23 cellular contexts compared by ENCODE assay signal in genomic region chr1:55696891-55697290, GRCh38.
A peak's percentile ranks its signal among the peaks of the same experiment; 100 is the strongest.
DNase-seq lines count a peak whose midpoint lies in the region; ATAC-seq, FAIRE-seq and TF ChIP-seq lines count a peak whose summit lies in the region.
"Had no signal": no experiment of that assay in that cellular context is flagged by ENCODE, and none has a peak within 500 bp of the region (broad histone marks: within the 10 kb centered on the region; RNA-seq: fewer than 3 reads in every experiment).

No MANE protein-coding gene starts in this region.

- H3K27ac ChIP-seq in cardiac muscle cell (peak overlapping the region; percentile 7), heart right ventricle (peak overlapping the region in 5 of 10 donors; percentile 10 to 49 (median 45)), endothelial cell of umbilical vein (ENCODE audit: insufficient read depth, low read depth, low read length) (no peak overlapping the region), psoas muscle (peak overlapping the region; percentile 76), urinary bladder (ENCODE audit: low read depth) (peak overlapping the region; percentile 33)
- H3K27ac ChIP-seq: HL-60, WERI-Rb-1 had no signal

- peak overlapping the region; percentile 23 for H2AFZ ChIP-seq in endothelial cell of umbilical vein (ENCODE audit: low read depth, low read length)

- ATAC-seq in heart right ventricle = no peak
- ATAC-seq in psoas muscle = no peak
- no peak for ATAC-seq in GM19463 (IDR thresholded peaks at IDR 0.05; ENCODE audit: unreplicated experiment)
- ATAC-seq: stimulated activated naive CD8-positive, alpha-beta T cell treated with anti-CD3 and anti-CD28 coated beads, Interleukin-15, amount 100 ng/mL, for 72 hours had no signal

- no peaks in the 10 kb centered on the region for H3K79me2 ChIP-seq in endothelial cell of umbilical vein (ENCODE audit: control insufficient read depth, insufficient read depth, low read length)

- peak in 1 of 2 donors; percentile 63 for DNase-seq in cardiac muscle cell (ENCODE audit: low read depth in 1 of 2, low spot score in 1 of 2)
- no peak for DNase-seq in heart right ventricle
- DNase-seq in endothelial cell of umbilical vein (ENCODE audit: low read depth, low spot score) = no peak
- no peak for DNase-seq in psoas muscle
- DNase-seq in DMS79 treated with DMSO at 0.1 percent for 48 hours (lab: John Stamatoyannopoulos, UW) = no peak
- no peak for DNase-seq in activated CD8-positive, alpha-beta memory T cell treated with anti-CD3 and anti-CD28 coated beads, Interleukin-2, amount 50 U/mL, for 48 hours
- DNase-seq: activated CD4-positive, alpha-beta T cell treated with anti-CD3 and anti-CD28 coated beads, Interleukin-2, amount 50 U/mL, for 4 hours; activated gamma-delta T cell; C1 segment of cervical spinal cord; erythroblast; NCI-H1436; NCI-H774; nephron progenitor cell; posterior cingulate gyrus; stimulated activated CD4-positive, alpha-beta T cell treated with anti-CD3 and anti-CD28 coated beads, Interleukin-4, amount 100 ng/mL, for 1 hour; stimulated activated naive CD8-positive, alpha-beta T cell treated with anti-CD3 and anti-CD28 coated beads, Interleukin-15, amount 100 ng/mL, for 72 hours; WERI-Rb-1 had no signal

- H3K4me1 ChIP-seq in cardiac muscle cell (ENCODE audit: low read depth) (peaks cover 35% of the 10 kb centered on the region), heart right ventricle (peaks cover 0 to 28% (median 11%) of the 10 kb centered on the region in 9 donors), endothelial cell of umbilical vein (ENCODE audit: control insufficient read depth, extremely low read depth, insufficient read depth, low read length) (no peaks in the 10 kb centered on the region), psoas muscle (peaks cover 29% of the 10 kb centered on the region), urinary bladder (ENCODE audit: insufficient read depth) (no peaks in the 10 kb centered on the region)

- H3K36me3 ChIP-seq in cardiac muscle cell = no peaks in the 10 kb centered on the region
- H3K36me3 ChIP-seq in heart right ventricle = no peaks in the 10 kb centered on the region
- H3K36me3 ChIP-seq in endothelial cell of umbilical vein (ENCODE audit: control insufficient read depth in 2 of 2, extremely low read depth in 1 of 2, insufficient read depth in 2 of 2, low read length in 2 of 2) = no peaks in the 10 kb centered on the region
- no peaks in the 10 kb centered on the region for H3K36me3 ChIP-seq in psoas muscle (ENCODE audit: insufficient read depth in 1 of 2, low read depth in 1 of 2)
- H3K36me3 ChIP-seq in urinary bladder (ENCODE audit: insufficient read depth) = no peaks in the 10 kb centered on the region
- H3K36me3 ChIP-seq: MG63, WERI-Rb-1 had no signal

- WGBS in heart right ventricle, 2 donors = 74 to 95% methylated on average over 2 of the region's 2 CpGs
- WGBS in psoas muscle, 3 donors = 75 to 94% (median 90%) methylated on average over 2 of the region's 2 CpGs
- 65% methylated on average over 2 of the region's 2 CpGs for WGBS in urinary bladder

- CTCF ChIA-PET in endothelial cell of umbilical vein (lab: Charles Lee) = interaction anchor here (1.1 to 1.2 kb wide), 2 partner anchors 12 to 321 kb away, joined by 4 to 5 read pairs; no protein-coding TSS in a partner anchor

- no peak for FAIRE-seq in endothelial cell of umbilical vein (lab: Jason Lieb, UNC)
- FAIRE-seq: A204.1, urothelium cell line had no signal

- H4K20me1 ChIP-seq in endothelial cell of umbilical vein (replicated peaks; ENCODE audit: control insufficient read depth, extremely low read depth, insufficient read depth, low read length) = no peaks in the 10 kb centered on the region

- intact Hi-C loops in heart right ventricle (cut with DNase I) = no loop called here
- intact Hi-C loops in endothelial cell of umbilical vein (cut with micrococcal nuclease) = loop anchor here (10.0 kb wide), 1 partner anchor 322 kb away; no protein-coding TSS in a partner anchor
- intact Hi-C loops in psoas muscle (cut with DNase I) = no loop called here

- no TSS peak for BruUV-seq in endothelial cell of umbilical vein (replicated peaks; lab: Mats Ljungman, UMichigan)

- no peaks in the 10 kb centered on the region for H3K9me1 ChIP-seq in endothelial cell of umbilical vein (replicated peaks; ENCODE audit: control insufficient read depth, extremely low read depth, insufficient read depth, low read length)

- no peak overlapping the region for H3K9ac ChIP-seq in endothelial cell of umbilical vein (replicated peaks; ENCODE audit: extremely low read depth, insufficient read depth, low read length)

- POLR2A ChIA-PET in endothelial cell of umbilical vein (lab: Charles Lee) = no interaction called here

- TF ChIP-seq POLR2A in endothelial cell of umbilical vein (IDR thresholded peaks at IDR 0.05; ENCODE audit: low read depth, low read length) = no peak

- no peak for TF ChIP-seq CTCF in cardiac muscle cell (IDR thresholded peaks at IDR 0.05; ENCODE audit: low read depth, low read length)
- TF ChIP-seq CTCF in heart right ventricle (IDR thresholded peaks at IDR 0.05) = no peak
- no peak for TF ChIP-seq CTCF in endothelial cell of umbilical vein (IDR thresholded peaks at IDR 0.05; ENCODE audit: extremely low read depth in 1 of 2, insufficient read depth in 1 of 2, low read depth in 1 of 2, low read length in 2 of 2)
- TF ChIP-seq CTCF in psoas muscle (IDR thresholded peaks at IDR 0.05) = no peak

- H3K9me3 ChIP-seq in cardiac muscle cell (ENCODE audit: low read depth) = no peaks in the 10 kb centered on the region
- no peaks in the 10 kb centered on the region for H3K9me3 ChIP-seq in heart right ventricle
- no peaks in the 10 kb centered on the region for H3K9me3 ChIP-seq in endothelial cell of umbilical vein (replicated peaks; ENCODE audit: control insufficient read depth, insufficient read depth, low read length)
- no peaks in the 10 kb centered on the region for H3K9me3 ChIP-seq in psoas muscle
- H3K9me3 ChIP-seq: MG63 had no signal

- no peak overlapping the region for H3K4me2 ChIP-seq in endothelial cell of umbilical vein (ENCODE audit: insufficient read depth, low read length)

- H3K4me3 ChIP-seq in cardiac muscle cell = no peak overlapping the region
- H3K4me3 ChIP-seq in heart right ventricle = no peak overlapping the region
- no peak overlapping the region for H3K4me3 ChIP-seq in endothelial cell of umbilical vein (replicated peaks in 1 of 3; ENCODE audit: insufficient read depth in 1 of 3, low read depth in 1 of 3, low read length in 3 of 3)
- H3K4me3 ChIP-seq in psoas muscle = no peak overlapping the region
- no peak overlapping the region for H3K4me3 ChIP-seq in urinary bladder (ENCODE audit: low read depth, low read length)
- H3K4me3 ChIP-seq: MG63 had no signal

- dilution Hi-C loops in endothelial cell of umbilical vein (cut with MboI; ENCODE audit: extremely low pct_ligation_motif_present, low sequenced_read_pairs) = no loop called here

- H3K27me3 ChIP-seq in cardiac muscle cell = no peaks in the 10 kb centered on the region
- H3K27me3 ChIP-seq in heart right ventricle = no peaks in the 10 kb centered on the region
- no peaks in the 10 kb centered on the region for H3K27me3 ChIP-seq in endothelial cell of umbilical vein (ENCODE audit: control insufficient read depth in 2 of 2, insufficient read depth in 2 of 2, low read length in 2 of 2)
- no peaks in the 10 kb centered on the region for H3K27me3 ChIP-seq in psoas muscle (ENCODE audit: insufficient read depth in 3 of 3, low read length in 2 of 3)
- H3K27me3 ChIP-seq: MG63 had no signal

TF ChIP-seq in endothelial cell of umbilical vein, 7 proteins besides CTCF, POLR2A, EP300 and RAD21:
- no peak for TF ChIP-seq MAX (IDR thresholded peaks at IDR 0.05; ENCODE audit: insufficient read depth, insufficient read length)
- no peak for TF ChIP-seq POLR2AphosphoS5 (IDR thresholded peaks at IDR 0.05; ENCODE audit: insufficient read depth, low read depth, low read length)
